In genomic region chr10:13087601-13087985, GRCh38 we compare ENCODE assay signal across 15 cellular contexts.
"Had no signal": no experiment of that assay in that cellular context is flagged by ENCODE, and none has a peak within 500 bp of the region (broad histone marks: within the 10 kb centered on the region; RNA-seq: fewer than 3 reads in every experiment).

No MANE protein-coding gene starts in this region.

- DNase-seq: activated CD4-positive, CD25-positive, alpha-beta regulatory T cell treated with anti-CD3 and anti-CD28 coated beads, Interleukin-2, amount 50 U/mL, for 72 hours; activated naive CD4-positive, alpha-beta T cell treated with anti-CD3 and anti-CD28 coated beads for 36 hours; activated naive CD8-positive, alpha-beta T cell treated with anti-CD3 and anti-CD28 coated beads, Interleukin-2, amount 50 U/mL, for 24 hours; aorta; head of caudate nucleus; immature natural killer cell; left colon; naive B cell; pancreas; sigmoid colon; trophoblast cell had no signal

- H3K27ac Mint-ChIP-seq: activated naive CD4-positive, alpha-beta T cell treated with anti-CD3 and anti-CD28 coated beads for 36 hours; activated naive CD8-positive, alpha-beta T cell treated with anti-CD3 and anti-CD28 coated beads, Interleukin-2, amount 50 U/mL, for 24 hours; activated T-helper 2 cell treated with anti-CD3 and anti-CD28 coated beads, Interferon-gamma antibody, Interleukin-2, Interleukin-4, amounts not matched to agents 10 μg/mL and 5 μg/mL and 100 μg/mL, durations not matched to agents 14 hours and 24 hours and 36 hours; immature natural killer cell; stimulated activated memory B cell treated with anti-CD40 and anti-IgM and Interleukin-4, amounts not matched to agents 10 μg/mL and 1 μg/mL and 100 μg/mL, for 72 hours had no signal

- H3K27me3 ChIP-seq: esophagus muscularis mucosa, pancreas, sigmoid colon had no signal

- H3K9me3 ChIP-seq: pancreas had no signal

- H3K4me1 Mint-ChIP-seq: immature natural killer cell, naive B cell had no signal

- H3K27ac ChIP-seq: esophagus muscularis mucosa, pancreas, sigmoid colon had no signal

- H3K36me3 Mint-ChIP-seq: stimulated activated memory B cell treated with anti-CD40 and anti-IgM and Interleukin-4, amounts not matched to agents 10 μg/mL and 1 μg/mL and 100 μg/mL, for 72 hours had no signal

- ATAC-seq: activated naive CD8-positive, alpha-beta T cell treated with anti-CD3 and anti-CD28 coated beads, Interleukin-2, amount 50 U/mL, for 24 hours; pancreas; stimulated activated memory B cell treated with anti-CD40 and anti-IgM and Interleukin-4, amounts not matched to agents 10 μg/mL and 1 μg/mL and 100 μg/mL, for 72 hours had no signal

- H3K4me3 ChIP-seq: esophagus muscularis mucosa, lung, pancreas, sigmoid colon had no signal

- H3K4me3 Mint-ChIP-seq: activated naive CD4-positive, alpha-beta T cell treated with anti-CD3 and anti-CD28 coated beads for 36 hours; activated naive CD8-positive, alpha-beta T cell treated with anti-CD3 and anti-CD28 coated beads, Interleukin-2, amount 50 U/mL, for 24 hours; immature natural killer cell; naive B cell; stimulated activated memory B cell treated with anti-CD40 and anti-IgM and Interleukin-4, amounts not matched to agents 10 μg/mL and 1 μg/mL and 100 μg/mL, for 72 hours had no signal

- H3K4me1 ChIP-seq: pancreas, sigmoid colon had no signal

- H3K36me3 ChIP-seq: esophagus muscularis mucosa, pancreas, sigmoid colon had no signal
